Comparison of ENCODE assay signal across 9 cellular contexts in the genomic region with DNA sequence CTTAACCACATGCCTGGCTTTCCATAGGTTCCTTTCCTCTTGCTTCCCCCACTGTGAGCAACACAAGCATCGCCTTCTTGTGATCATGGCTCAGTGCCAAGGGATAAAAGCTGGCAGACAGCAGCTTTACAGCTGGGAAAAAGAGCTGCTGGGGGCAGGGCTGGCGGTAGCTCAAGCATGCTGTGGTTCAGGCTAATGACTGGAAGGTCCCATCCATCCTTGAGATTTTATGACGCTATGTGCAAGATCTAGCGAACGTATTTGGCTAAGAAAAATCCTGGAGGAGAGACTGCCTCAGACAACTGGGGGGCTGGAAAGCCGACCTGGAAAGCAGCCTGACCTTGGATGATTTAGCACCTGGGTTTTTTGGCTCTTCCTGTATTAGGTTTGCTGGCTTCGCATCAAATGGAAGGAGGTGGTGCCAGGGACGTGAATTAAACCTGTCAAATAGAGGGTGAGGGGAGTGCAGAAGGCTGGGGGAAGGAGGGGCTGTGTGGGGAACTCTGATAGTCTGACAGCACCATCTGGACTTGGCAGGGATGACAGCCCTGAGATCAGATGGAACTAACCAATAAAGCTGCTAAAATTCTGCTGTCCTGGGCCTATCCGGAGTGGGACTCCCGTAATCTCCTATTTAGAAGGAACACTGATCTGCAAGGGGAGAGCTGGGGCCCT. TPM values are rescaled to one million over a fixed set of nuclear protein-coding genes. Genes with fewer than 3 reads are reported as not detected.
A peak's percentile ranks its signal among the peaks of the same experiment; 100 is the strongest.
DNase-seq lines count a peak whose midpoint lies in the region; ATAC-seq and TF ChIP-seq lines count a peak whose summit lies in the region.
"Had no signal": no experiment of that assay in that cellular context is flagged by ENCODE, and none has a peak within 500 bp of the region (broad histone marks: within the 10 kb centered on the region; RNA-seq: fewer than 3 reads in every experiment).

No MANE protein-coding gene starts in this region.

- peak; percentile 71 for ATAC-seq in left ventricle myocardium superior
- no peak for ATAC-seq in left lobe of liver
- no peak for ATAC-seq in GM19035 (IDR thresholded peaks at IDR 0.05; ENCODE audit: unreplicated experiment)
- ATAC-seq in GM18517 (IDR thresholded peaks at IDR 0.05; ENCODE audit: unreplicated experiment): no peak

- no peak for TF ChIP-seq POLR2A in transverse colon (IDR thresholded peaks at IDR 0.05)

- TF ChIP-seq RAD21 in SK-N-SH (IDR thresholded peaks at IDR 0.05; ENCODE audit: low read length): peak; percentile 23

- peak overlapping the region; percentile 29; the same call in 1 of the 2 replicates for H3K4me2 ChIP-seq in SK-N-SH

- peak overlapping the region in 1 of 2 experiments; percentile 91; a peak in 2 of 4 replicates for H3K27ac ChIP-seq in SK-N-SH (ENCODE audit: low read depth in 2 of 2, low read length in 1 of 2)
- peak overlapping the region; percentile 28 to 74 (median 66) for H3K27ac ChIP-seq in transverse colon
- H3K27ac ChIP-seq: thoracic aorta had no signal

- CTCF ChIA-PET in SK-N-SH (lab: Yijun Ruan, JAX): interaction anchor here (0.7 to 1.2 kb wide), 4 partner anchors 9 to 248 kb away, joined by 3 to 4 read pairs (median 3); no protein-coding TSS in a partner anchor
- CTCF ChIA-PET in activated CD4-positive, alpha-beta memory T cell treated with anti-CD3 and anti-CD28 coated beads for 36 hours (lab: Charles Lee): no interaction called here

- peaks cover 3% of the 10 kb centered on the region for H3K27me3 Mint-ChIP-seq in activated CD4-positive, alpha-beta memory T cell treated with anti-CD3 and anti-CD28 coated beads for 36 hours

- H3K9ac ChIP-seq in SK-N-SH: no peak overlapping the region

- H3K9me2 ChIP-seq in SK-N-SH: no peaks in the 10 kb centered on the region

- 14% methylated on average over 10 of the region's 10 CpGs for WGBS in SK-N-SH (ENCODE audit: low lambda C conversion rate)
- 17 to 29% methylated on average over 4 to 10 of the region's 10 CpGs for WGBS in transverse colon (ENCODE audit: low coverage in 1 of 2), 2 donors

- H3K27ac Mint-ChIP-seq in activated CD4-positive, alpha-beta memory T cell treated with anti-CD3 and anti-CD28 coated beads for 36 hours: no peak overlapping the region

- no peaks in the 10 kb centered on the region; the same call in 1 of the 2 replicates for H3K27me3 ChIP-seq in SK-N-SH (ENCODE audit: insufficient read depth)
- no peaks in the 10 kb centered on the region for H3K27me3 ChIP-seq in transverse colon

- H3K4me3 ChIP-seq in SK-N-SH (ENCODE audit: low read depth in 2 of 2, low read length in 1 of 2) (peak overlapping the region in 1 of 2 experiments; percentile 24; a peak in 1 of 4 replicates), transverse colon (no peak overlapping the region)
- H3K4me3 ChIP-seq: thoracic aorta had no signal

- intact Hi-C loops in left ventricle myocardium superior (cut with micrococcal nuclease) (no loop called here), transverse colon (cut with DNase I; ENCODE audit: low total_unique reads) (no loop called here)
- intact Hi-C loops in activated CD4-positive, alpha-beta memory T cell treated with anti-CD3 and anti-CD28 coated beads for 36 hours (cut with micrococcal nuclease): no loop called here

- H4K20me1 ChIP-seq in SK-N-SH (ENCODE audit: insufficient read depth): no peaks in the 10 kb centered on the region

- in situ Hi-C loops in transverse colon (cut with MboI; ENCODE audit: low pct_ligation_motif_present in 1 of 4, low pct_unique_long_range_greater_than_20kb in 1 of 4, low sequenced_read_pairs in 3 of 4): no loop called here

- peak; percentile 39 for DNase-seq in LoVo (ENCODE audit: low spot score)
- peak; percentile 76 for DNase-seq in SK-N-SH
- DNase-seq in left ventricle myocardium superior: peak; percentile 68
- DNase-seq in transverse colon: peak; percentile 58
- DNase-seq in left lobe of liver (ENCODE audit: low spot score): no peak
- DNase-seq in activated CD4-positive, alpha-beta memory T cell treated with anti-CD3 and anti-CD28 coated beads for 36 hours: no peak

- H2AFZ ChIP-seq in SK-N-SH (ENCODE audit: low read depth): no peak overlapping the region

- H3K9me3 ChIP-seq in SK-N-SH (no peaks in the 10 kb centered on the region), transverse colon (no peaks in the 10 kb centered on the region)
- H3K9me3 ChIP-seq: thoracic aorta had no signal

- H3F3A ChIP-seq in SK-N-SH (replicated peaks; ENCODE audit: insufficient read depth): no peaks in the 10 kb centered on the region

- H3K4me1 ChIP-seq in SK-N-SH (ENCODE audit: control insufficient read depth in 1 of 2, insufficient read depth in 2 of 2, low read depth in 1 of 2, low read length in 1 of 2) (peaks cover 6 to 29% of the 10 kb centered on the region in 2 experiments; a peak in 3 of 4 replicates), transverse colon (peaks cover 0 to 20% (median 11%) of the 10 kb centered on the region in 4 donors)

- peak in 1 of 2 experiments; percentile 26; a peak in 1 of 4 replicates for TF ChIP-seq EP300 in SK-N-SH (IDR thresholded peaks at IDR 0.05; ENCODE audit: borderline replicate concordance in 1 of 2, low read depth in 1 of 2, low read length in 1 of 2)
- TF ChIP-seq EP300 in transverse colon (IDR thresholded peaks at IDR 0.05; ENCODE audit: low read depth): no peak

- H3K4me1 Mint-ChIP-seq in activated CD4-positive, alpha-beta memory T cell treated with anti-CD3 and anti-CD28 coated beads for 36 hours (ENCODE audit: low read depth): no peaks in the 10 kb centered on the region

- H3K9me3 Mint-ChIP-seq in activated CD4-positive, alpha-beta memory T cell treated with anti-CD3 and anti-CD28 coated beads for 36 hours: no peaks in the 10 kb centered on the region

- H3K79me2 ChIP-seq in SK-N-SH (ENCODE audit: insufficient read depth): no peaks in the 10 kb centered on the region

- H3K36me3 ChIP-seq in SK-N-SH (replicated peaks in 1 of 2; ENCODE audit: control insufficient read depth in 1 of 2, insufficient read depth in 2 of 2, low read length in 1 of 2): no peaks in the 10 kb centered on the region
- H3K36me3 ChIP-seq in transverse colon: no peaks in the 10 kb centered on the region
- H3K36me3 ChIP-seq: thoracic aorta had no signal

- no peaks in the 10 kb centered on the region for H3K36me3 Mint-ChIP-seq in activated CD4-positive, alpha-beta memory T cell treated with anti-CD3 and anti-CD28 coated beads for 36 hours

- TF ChIP-seq CTCF in SK-N-SH (IDR thresholded peaks at IDR 0.05) (no peak), transverse colon (IDR thresholded peaks at IDR 0.05) (no peak)

- no peak overlapping the region for H3K4me3 Mint-ChIP-seq in activated CD4-positive, alpha-beta memory T cell treated with anti-CD3 and anti-CD28 coated beads for 36 hours

- POLR2A ChIA-PET in SK-N-SH (lab: Yijun Ruan, JAX): interaction anchor here (1.4 kb wide), 1 partner anchor 261 kb away, joined by 4 read pairs; the partner anchor contains the start of gene YBX1
- POLR2A ChIA-PET in activated CD4-positive, alpha-beta memory T cell treated with anti-CD3 and anti-CD28 coated beads for 36 hours (lab: Charles Lee): interaction anchor here (1.5 kb wide), 1 partner anchor 261 kb away, joined by 4 read pairs; the partner anchor contains the start of gene YBX1

TF ChIP-seq in SK-N-SH, 30 proteins besides CTCF, POLR2A, EP300 and RAD21 (continues in another document):
- TF ChIP-seq POLR2AphosphoS5 (IDR thresholded peaks at IDR 0.05; ENCODE audit: low read depth, low read length): peak; percentile 10; the same call in 1 of the 2 replicates
- peak; percentile 64 for TF ChIP-seq RCOR1 (IDR thresholded peaks at IDR 0.05; ENCODE audit: low read length)
- peak; percentile 45; the same call in 1 of the 2 replicates for TF ChIP-seq FOXJ3 (CRISPR knock-in tag; IDR thresholded peaks at IDR 0.05)
- no peak for TF ChIP-seq TEAD4 (IDR thresholded peaks at IDR 0.05; ENCODE audit: borderline replicate concordance, insufficient read depth)
- peak; percentile 28; the same call in 1 of the 2 replicates for TF ChIP-seq GATA2 (CRISPR knock-in tag; IDR thresholded peaks at IDR 0.05)
- no peak for TF ChIP-seq YY1 (IDR thresholded peaks at IDR 0.05; ENCODE audit: low read depth)
- TF ChIP-seq NFIC (IDR thresholded peaks at IDR 0.05; ENCODE audit: borderline replicate concordance): peak; percentile 91
- TF ChIP-seq CHD2 (IDR thresholded peaks at IDR 0.05; ENCODE audit: low read length, partially characterized antibody): peak; percentile 89
- TF ChIP-seq TCF12 (IDR thresholded peaks at IDR 0.05): peak; percentile 48; the same call in 1 of the 2 replicates
- TF ChIP-seq MXI1 (IDR thresholded peaks at IDR 0.05; ENCODE audit: low read depth, low read length): peak; percentile 75
- no peak for TF ChIP-seq NRF1 (IDR thresholded peaks at IDR 0.05; ENCODE audit: low read depth, low read length)

RNA-seq across cellular contexts. Expression of gene ZMYND12, which starts 34.8 kb away (rescaled TPM):
- 0.18 and 0.45 TPM in 2 replicates for polyA plus RNA-seq in SK-N-SH (2012; rRNA removed)
- 0.29 and 0.45 TPM in 2 replicates for polyA plus RNA-seq in SK-N-SH (2012; cell fraction: cytosol; rRNA removed)
- 0.15 and 0.46 TPM in 2 replicates for polyA plus RNA-seq in SK-N-SH (2012; cell fraction: nucleus; rRNA removed)
- total RNA-seq in left ventricle myocardium superior: 0.84 TPM
- 1 to 10 TPM in 2 of 4 donors, not detected in 2; 4.3 to 8.7 TPM for total RNA-seq in transverse colon
- total RNA-seq in left lobe of liver: 3.9 TPM
- 1 to 10 TPM in 1 of 2 experiments, under 1 TPM in 1; 0.97 to 1.3 TPM for total RNA-seq in activated CD4-positive, alpha-beta memory T cell treated with anti-CD3 and anti-CD28 coated beads for 36 hours

RNA-seq across cellular contexts. Expression of gene PPCS, which starts 35.3 kb away (rescaled TPM):
- polyA plus RNA-seq in SK-N-SH (2012; rRNA removed): 25.9 and 40.0 TPM in 2 replicates
- 33.4 and 39.2 TPM in 2 replicates for polyA plus RNA-seq in SK-N-SH (2012; cell fraction: cytosol; rRNA removed)
- polyA plus RNA-seq in SK-N-SH (2012; cell fraction: nucleus; rRNA removed): 44.4 and 77.9 TPM in 2 replicates
- total RNA-seq in left ventricle myocardium superior: 31.1 TPM
- 100 to 1,000 TPM in 1 of 4 donors, 10 to 100 TPM in 3; 14.3 to 105 (median 57.6) TPM for total RNA-seq in transverse colon
- total RNA-seq in left lobe of liver: 45.7 TPM
- total RNA-seq in activated CD4-positive, alpha-beta memory T cell treated with anti-CD3 and anti-CD28 coated beads for 36 hours: 10 to 100 TPM; 50.8 to 52.3 TPM

RNA-seq across cellular contexts. Expression of gene RIMKLA, which starts 40.5 kb away (rescaled TPM):
- 0.08 and 0.13 TPM in 2 replicates for polyA plus RNA-seq in SK-N-SH (2012; rRNA removed)
- 0.12 and 0.20 TPM in 2 replicates for polyA plus RNA-seq in SK-N-SH (2012; cell fraction: cytosol; rRNA removed)
- polyA plus RNA-seq in SK-N-SH (2012; cell fraction: nucleus; rRNA removed): 0.04 TPM in 2 replicates
- 9.7 TPM for total RNA-seq in left ventricle myocardium superior
- 10 to 100 TPM in 2 of 4 donors, 1 to 10 TPM in 2; 2.4 to 11.9 (median 8.8) TPM for total RNA-seq in transverse colon
- total RNA-seq in left lobe of liver: 0.25 TPM
- 1 to 10 TPM; 3.0 to 3.2 TPM for total RNA-seq in activated CD4-positive, alpha-beta memory T cell treated with anti-CD3 and anti-CD28 coated beads for 36 hours

RNA-seq across cellular contexts. Expression of gene CCDC30, which starts 42.0 kb away (rescaled TPM):
- polyA plus RNA-seq in SK-N-SH (2012; rRNA removed): 0.94 and 1.4 TPM in 2 replicates
- 0.71 and 1.2 TPM in 2 replicates for polyA plus RNA-seq in SK-N-SH (2012; cell fraction: cytosol; rRNA removed)
- 4.2 TPM in 2 replicates for polyA plus RNA-seq in SK-N-SH (2012; cell fraction: nucleus; rRNA removed)
- 1.2 TPM for total RNA-seq in left ventricle myocardium superior
- total RNA-seq in transverse colon: 1 to 10 TPM in 2 of 4 donors, under 1 TPM in 2; 0.75 to 3.7 (median 1.7) TPM
- 1.7 TPM for total RNA-seq in left lobe of liver
- total RNA-seq in activated CD4-positive, alpha-beta memory T cell treated with anti-CD3 and anti-CD28 coated beads for 36 hours: 1 to 10 TPM; 1.5 to 2.3 TPM

Comparison
In these comparisons a context has a peak if more than half of its experiments do, and no peak if none do; other contexts are left out.
1. DNase-seq: peak in LoVo (single experiment), SK-N-SH (single experiment), left ventricle myocardium superior (single experiment) and transverse colon (single experiment); none in left lobe of liver (single experiment) and activated CD4-positive, alpha-beta memory T cell treated with anti-CD3 and anti-CD28 coated beads for 36 hours (single experiment).